8 cellular contexts compared by ENCODE assay signal in the genomic region with DNA sequence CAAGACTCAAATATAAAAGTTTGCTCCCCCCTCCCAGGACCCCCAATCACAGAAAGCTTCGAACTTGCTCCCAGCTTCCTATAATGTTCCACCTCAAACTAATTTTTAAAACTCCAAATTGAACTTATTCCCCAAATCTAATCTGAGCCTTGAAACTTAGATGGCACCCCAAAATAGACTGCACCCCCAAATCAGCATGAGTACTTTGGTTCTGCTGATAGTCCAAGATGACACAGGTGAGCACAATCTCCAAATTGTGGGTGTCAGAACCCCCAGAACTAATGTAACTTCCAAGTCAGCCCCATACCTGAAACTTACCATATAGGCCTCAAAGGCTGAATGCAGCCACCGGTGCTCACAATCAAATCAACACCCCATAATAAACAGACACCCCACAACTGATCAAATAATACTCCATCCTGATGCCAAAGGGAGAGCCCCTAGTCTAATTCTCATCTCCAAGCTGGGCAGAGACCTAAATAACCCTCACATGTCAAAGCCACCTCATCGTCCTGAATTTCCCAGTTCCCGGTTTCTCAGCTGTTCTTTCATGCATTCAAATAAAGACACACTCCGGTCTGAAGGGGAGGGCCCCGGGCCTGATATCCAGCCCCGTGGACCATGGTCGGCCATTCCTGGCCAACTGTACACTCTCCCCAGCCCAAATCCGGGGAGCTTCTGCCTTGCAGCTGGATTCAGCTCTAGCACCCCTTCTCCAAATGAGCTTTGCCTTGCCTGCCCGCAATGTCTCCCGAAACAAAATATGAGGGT. TPM values are rescaled to one million over a fixed set of nuclear protein-coding genes. Genes with fewer than 3 reads are reported as not detected.
DNase-seq lines count a peak whose midpoint lies in the region; ATAC-seq, FAIRE-seq and TF ChIP-seq lines count a peak whose summit lies in the region.

No MANE protein-coding gene starts in this region.

- no peaks in the 10 kb centered on the region for H3K79me1 ChIP-seq in H1 (ENCODE audit: low read depth, low read length)

- no peaks in the 10 kb centered on the region for H3K79me2 ChIP-seq in H1 (ENCODE audit: control insufficient read depth in 1 of 2, insufficient read depth in 2 of 2, low read length in 2 of 2)

- H3K36me3 ChIP-seq in CD4-positive, CD25-positive, alpha-beta regulatory T cell (ENCODE audit: control insufficient read depth, insufficient read depth, low read length), result peaks cover 3% of the 10 kb centered on the region
- peaks cover 0 to 8% (median 2%) of the 10 kb centered on the region in 4 experiments; a peak in 3 of 8 replicates for H3K36me3 ChIP-seq in H1 (ENCODE audit: control insufficient read depth in 2 of 4, insufficient read depth in 4 of 4, low read length in 3 of 4)
- H3K36me3 ChIP-seq in WERI-Rb-1, result no peaks in the 10 kb centered on the region; the same call in none of the 2 replicates

- H2BK15ac ChIP-seq in H1 (ENCODE audit: low read length), result no peak overlapping the region

- no peak overlapping the region for H3K56ac ChIP-seq in H1 (replicated peaks; ENCODE audit: insufficient read length, low read depth, low read length)

- no peak overlapping the region for H2BK5ac ChIP-seq in H1 (ENCODE audit: low read depth, low read length)

- H3K27me3 ChIP-seq in CD4-positive, CD25-positive, alpha-beta regulatory T cell (ENCODE audit: control insufficient read depth, insufficient read depth, low read length), result no peaks in the 10 kb centered on the region
- peaks cover 0 to 16% (median 14%) of the 10 kb centered on the region in 4 experiments; a peak in 6 of 7 replicates for H3K27me3 ChIP-seq in H1 (replicated peaks in 1 of 4; ENCODE audit: control insufficient read depth in 3 of 4, extremely low read depth in 1 of 4, insufficient read depth in 3 of 4, low read length in 3 of 4)
- no peaks in the 10 kb centered on the region for H3K27me3 ChIP-seq in WERI-Rb-1 (ENCODE audit: insufficient read depth, low read depth, severe bottlenecking)

- TF ChIP-seq POLR2A in H1 (IDR thresholded peaks at IDR 0.05; ENCODE audit: control extremely low read depth in 1 of 2, low read depth in 2 of 2, low read length in 2 of 2), result no peak

- peak overlapping the region; percentile 67 to 90 (median 76) for H3K4me3 Mint-ChIP-seq in CD4-positive, CD25-positive, alpha-beta regulatory T cell
- H3K4me3 Mint-ChIP-seq in IgD-negative memory B cell, result peak overlapping the region in 2 of 4 donors; percentile 44 to 66
- peak overlapping the region; percentile 41 for H3K4me3 Mint-ChIP-seq in neural crest cell
- H3K4me3 Mint-ChIP-seq in activated T-helper 2 cell treated with anti-CD3 and anti-CD28 coated beads, Interferon-gamma antibody, Interleukin-2, Interleukin-4, amounts not matched to agents 10 μg/mL and 5 μg/mL and 100 μg/mL, durations not matched to agents 14 hours and 24 hours and 36 hours (ENCODE audit: low read depth), result no peak overlapping the region

- no peak overlapping the region for H3K4me3 ChIP-seq in CD4-positive, CD25-positive, alpha-beta regulatory T cell (ENCODE audit: low read depth, low read length)
- H3K4me3 ChIP-seq in H1 (ENCODE audit: extremely low read depth in 1 of 4, insufficient read depth in 2 of 4, low read depth in 3 of 4, low read length in 4 of 4), result peak overlapping the region in 1 of 4 experiments; percentile 68; a peak in 2 of 8 replicates
- H3K4me3 ChIP-seq in WERI-Rb-1 (ENCODE audit: low read depth, low read length), result no peak overlapping the region

- intact Hi-C loops in activated T-helper 2 cell treated with anti-CD3 and anti-CD28 coated beads, Interferon-gamma antibody, Interleukin-2, Interleukin-4, amounts not matched to agents 10 μg/mL and 5 μg/mL and 100 μg/mL, durations not matched to agents 14 hours and 24 hours and 36 hours (cut with micrococcal nuclease), result no loop called here

- H3K9ac ChIP-seq in H1 (replicated peaks in 1 of 4; ENCODE audit: extremely low read depth in 1 of 4, low read depth in 3 of 4, low read length in 3 of 4), result no peak overlapping the region

- no peak overlapping the region for H3K27ac ChIP-seq in CD4-positive, CD25-positive, alpha-beta regulatory T cell (ENCODE audit: insufficient read depth, low read length, poor library complexity, severe bottlenecking)
- H3K27ac ChIP-seq in H1 (ENCODE audit: low read depth, low read length) (no peak overlapping the region), WERI-Rb-1 (no peak overlapping the region)

- no peak overlapping the region for H2BK20ac ChIP-seq in H1 (ENCODE audit: low read length)

- no peak overlapping the region for H2BK120ac ChIP-seq in H1 (replicated peaks; ENCODE audit: low read depth, low read length)

- no peak overlapping the region; the same call in 1 of the 2 replicates for H4K8ac ChIP-seq in H1 (ENCODE audit: extremely low read depth, insufficient read depth, low read length)

- ATAC-seq in CD4-positive, CD25-positive, alpha-beta regulatory T cell (ENCODE audit: low read depth in 2 of 2), result no peak

- 91% methylated on average over 11 of the region's 11 CpGs; no CpG with 5 or more reads in 1 of the 2 experiments for WGBS in H1 (ENCODE audit: extremely low coverage in 1 of 2, insufficient coverage in 1 of 2, insufficient read length in 1 of 2, insufficient replicate concordance in 2 of 2, low coverage in 1 of 2, low lambda C conversion rate in 2 of 2, missing lambda C conversion rate in 1 of 2), 2 experiments

- no peak for FAIRE-seq in H1 (lab: Jason Lieb, UNC)
- FAIRE-seq in urothelium cell line (lab: Jason Lieb, UNC), result no peak

- no peaks in the 10 kb centered on the region for H3K9me3 ChIP-seq in CD4-positive, CD25-positive, alpha-beta regulatory T cell (ENCODE audit: control insufficient read depth in 2 of 2, low read length in 2 of 2)
- H3K9me3 ChIP-seq in H1 (ENCODE audit: insufficient read depth in 2 of 2, low read depth in 1 of 2, low read length in 1 of 2) (no peaks in the 10 kb centered on the region), WERI-Rb-1 (ENCODE audit: severe bottlenecking) (no peaks in the 10 kb centered on the region)

- no peak overlapping the region for H3K4ac ChIP-seq in H1 (replicated peaks; ENCODE audit: insufficient read length, low read depth, low read length)

- CTCF ChIA-PET in H1 (lab: Charles Lee; ENCODE audit: partially characterized antibody), result interaction anchor here (0.6 to 3.2 kb wide), 27 partner anchors 8 to 354 kb away, joined by 3 to 34 read pairs (median 4); a partner anchor contains a TSS

- H3K18ac ChIP-seq in H1 (ENCODE audit: extremely low read depth, low read length), result no peak overlapping the region; the same call in 1 of the 2 replicates

- H4K91ac ChIP-seq in H1 (replicated peaks; ENCODE audit: insufficient read length, low read length), result no peak overlapping the region

- H3K4me1 ChIP-seq in CD4-positive, CD25-positive, alpha-beta regulatory T cell (ENCODE audit: control insufficient read depth, insufficient read depth, low read length, poor library complexity, severe bottlenecking), result peaks cover 36% of the 10 kb centered on the region
- H3K4me1 ChIP-seq in H1 (replicated peaks in 1 of 4; ENCODE audit: control insufficient read depth in 3 of 4, insufficient read depth in 4 of 4, low read length in 3 of 4), result peaks cover 0 to 15% (median 5%) of the 10 kb centered on the region in 4 experiments; a peak in 6 of 7 replicates

- no peak overlapping the region for H2BK12ac ChIP-seq in H1 (ENCODE audit: low read depth, low read length)

- no peak for TF ChIP-seq CTCF in H1 (IDR thresholded peaks at IDR 0.05; ENCODE audit: control extremely low read depth in 1 of 3, insufficient read depth in 1 of 3, low read depth in 1 of 3, low read length in 3 of 3)
- TF ChIP-seq CTCF in neural crest cell (conservative IDR thresholded peaks at IDR 0.05), result no peak
- no peak for TF ChIP-seq CTCF in WERI-Rb-1 (IDR thresholded peaks at IDR 0.05; ENCODE audit: low read depth, low read length)

- no peak overlapping the region for H4K5ac ChIP-seq in H1 (ENCODE audit: insufficient read length, low read depth, low read length)

- H2AK5ac ChIP-seq in H1 (ENCODE audit: low read depth, low read length), result no peak overlapping the region; the same call in 1 of the 2 replicates

- H3K27me3 Mint-ChIP-seq in CD4-positive, CD25-positive, alpha-beta regulatory T cell, result peaks cover 7% of the 10 kb centered on the region
- H3K27me3 Mint-ChIP-seq in IgD-negative memory B cell, result no peaks in the 10 kb centered on the region
- peaks cover 45% of the 10 kb centered on the region for H3K27me3 Mint-ChIP-seq in neural crest cell (ENCODE audit: low read depth)
- no peaks in the 10 kb centered on the region for H3K27me3 Mint-ChIP-seq in activated T-helper 2 cell treated with anti-CD3 and anti-CD28 coated beads, Interferon-gamma antibody, Interleukin-2, Interleukin-4, amounts not matched to agents 10 μg/mL and 5 μg/mL and 100 μg/mL, durations not matched to agents 14 hours and 24 hours and 36 hours (ENCODE audit: low read depth)

- no peak for TF ChIP-seq EP300 in H1 (IDR thresholded peaks at IDR 0.05; ENCODE audit: borderline replicate concordance in 1 of 2, low read depth in 2 of 2, low read length in 2 of 2)

- no peaks in the 10 kb centered on the region for H4K20me1 ChIP-seq in H1 (replicated peaks in 1 of 2; ENCODE audit: control insufficient read depth in 1 of 2, insufficient read depth in 2 of 2, low read length in 2 of 2)

- H3K4me2 ChIP-seq in H1 (ENCODE audit: insufficient read depth in 1 of 2, low read depth in 2 of 2, low read length in 2 of 2), result peak overlapping the region; percentile 91 to 97; a peak in 2 of 4 replicates

- no peak for TF ChIP-seq RAD21 in H1 (IDR thresholded peaks at IDR 0.05 in 1 of 2, conservative IDR thresholded peaks at IDR 0.05 in 1 of 2; ENCODE audit: low read depth in 2 of 2, low read length in 2 of 2)

- H3K23me2 ChIP-seq in H1 (ENCODE audit: low read depth, low read length), result peaks cover 11% of the 10 kb centered on the region

- no peak overlapping the region for H2AFZ ChIP-seq in H1 (ENCODE audit: low read length)

- no peak overlapping the region for H3K14ac ChIP-seq in H1 (ENCODE audit: insufficient read length)

- H3K27ac Mint-ChIP-seq in CD4-positive, CD25-positive, alpha-beta regulatory T cell, result peak overlapping the region in 1 of 3 donors; percentile 59
- H3K27ac Mint-ChIP-seq in IgD-negative memory B cell (peak overlapping the region; percentile 63 to 91 (median 86)), neural crest cell (ENCODE audit: unreplicated experiment) (no peak overlapping the region)
- no peak overlapping the region for H3K27ac Mint-ChIP-seq in activated T-helper 2 cell treated with anti-CD3 and anti-CD28 coated beads, Interferon-gamma antibody, Interleukin-2, Interleukin-4, amounts not matched to agents 10 μg/mL and 5 μg/mL and 100 μg/mL, durations not matched to agents 14 hours and 24 hours and 36 hours

- H3K36me3 Mint-ChIP-seq in CD4-positive, CD25-positive, alpha-beta regulatory T cell, result no peaks in the 10 kb centered on the region
- H3K36me3 Mint-ChIP-seq in IgD-negative memory B cell (peaks cover 2% of the 10 kb centered on the region), neural crest cell (ENCODE audit: low read depth) (no peaks in the 10 kb centered on the region)
- H3K36me3 Mint-ChIP-seq in activated T-helper 2 cell treated with anti-CD3 and anti-CD28 coated beads, Interferon-gamma antibody, Interleukin-2, Interleukin-4, amounts not matched to agents 10 μg/mL and 5 μg/mL and 100 μg/mL, durations not matched to agents 14 hours and 24 hours and 36 hours (ENCODE audit: low read depth), result peaks cover 17% of the 10 kb centered on the region

- no peak for DNase-seq in CD4-positive, CD25-positive, alpha-beta regulatory T cell
- no peak for DNase-seq in H1 (ENCODE audit: low read depth in 1 of 2, low spot score in 2 of 2)
- DNase-seq in neural crest cell (ENCODE audit: low read depth, low spot score), result no peak
- no peak for DNase-seq in activated T-helper 2 cell treated with anti-CD3 and anti-CD28 coated beads, Interferon-gamma antibody, Interleukin-2, Interleukin-4, amounts not matched to agents 10 μg/mL and 5 μg/mL and 100 μg/mL, durations not matched to agents 14 hours and 24 hours and 36 hours (ENCODE audit: low spot score)
- DNase-seq in urothelium cell line (ENCODE audit: low spot score), result no peak
- DNase-seq in WERI-Rb-1, result no peak
- no peak for DNase-seq in NCI-H2081 treated with DMSO at 0.1 percent for 48 hours (lab: John Stamatoyannopoulos, UW)

- H3K4me1 Mint-ChIP-seq in CD4-positive, CD25-positive, alpha-beta regulatory T cell, result peaks cover 0 to 49% (median 23%) of the 10 kb centered on the region in 4 donors
- H3K4me1 Mint-ChIP-seq in IgD-negative memory B cell, result peaks cover 22 to 23% (median 23%) of the 10 kb centered on the region in 3 donors
- H3K4me1 Mint-ChIP-seq in neural crest cell, result peaks cover 49% of the 10 kb centered on the region
- peaks cover 57% of the 10 kb centered on the region for H3K4me1 Mint-ChIP-seq in activated T-helper 2 cell treated with anti-CD3 and anti-CD28 coated beads, Interferon-gamma antibody, Interleukin-2, Interleukin-4, amounts not matched to agents 10 μg/mL and 5 μg/mL and 100 μg/mL, durations not matched to agents 14 hours and 24 hours and 36 hours (ENCODE audit: low read depth)

- H3K23ac ChIP-seq in H1 (ENCODE audit: insufficient read length), result no peak overlapping the region

- POLR2A ChIA-PET in H1 (lab: Charles Lee; ENCODE audit: partially characterized antibody), result interaction anchor here (0.5 to 3.3 kb wide), 8 partner anchors 9 to 291 kb away, joined by 3 to 13 read pairs (median 4); a partner anchor contains a TSS

- H3K9me3 Mint-ChIP-seq in CD4-positive, CD25-positive, alpha-beta regulatory T cell, result peaks cover 0 to 1% (median 0%) of the 10 kb centered on the region in 7 donors
- H3K9me3 Mint-ChIP-seq in IgD-negative memory B cell (no peaks in the 10 kb centered on the region), neural crest cell (no peaks in the 10 kb centered on the region)
- no peaks in the 10 kb centered on the region for H3K9me3 Mint-ChIP-seq in activated T-helper 2 cell treated with anti-CD3 and anti-CD28 coated beads, Interferon-gamma antibody, Interleukin-2, Interleukin-4, amounts not matched to agents 10 μg/mL and 5 μg/mL and 100 μg/mL, durations not matched to agents 14 hours and 24 hours and 36 hours

RNA-seq across cellular contexts. Expression of a gene that starts 1.8 kb away (rescaled TPM):
- 0.42 TPM for total RNA-seq in CD4-positive, CD25-positive, alpha-beta regulatory T cell
- polyA plus RNA-seq in CD4-positive, CD25-positive, alpha-beta regulatory T cell, result not detected
- polyA plus RNA-seq in IgD-negative memory B cell (0.33 TPM), H1 (2011; rRNA removed) (6.6 and 7.0 TPM in 2 replicates)
- total RNA-seq in H1 (2021; fragmentation: NEBNext Ultra II Directional; extraction: Animal tissue kit (Norgen Biotek cat#: 25700)), result 7.4 and 8.7 TPM in 2 replicates
- 3.5 TPM for polyA plus RNA-seq in H1 (2011; cell fraction: cytosol; rRNA removed)
- polyA plus RNA-seq in H1 (2011; cell fraction: nucleus; rRNA removed), result 10.1 TPM
- polyA plus RNA-seq in H1 (2012, experiment 1 of 2), result 8.1 to 10.9 TPM (median 8.9 TPM) in 4 replicates
- polyA plus RNA-seq in H1 (2012, experiment 2 of 2), result 8.4 TPM
- polyA plus RNA-seq in H1 (2013, experiment 1 of 2), result 5.3 TPM
- polyA plus RNA-seq in H1 (2013, experiment 2 of 2), result 4.8 TPM
- polyA minus RNA-seq in H1 (2011; rRNA and poly(A)+ RNA removed), result 3.6 and 6.1 TPM in 2 replicates
- polyA minus RNA-seq in H1 (2011; cell fraction: cytosol; rRNA and poly(A)+ RNA removed), result 4.3 TPM
- 8.0 TPM for polyA minus RNA-seq in H1 (2011; cell fraction: nucleus; rRNA and poly(A)+ RNA removed)
- total RNA-seq in neural crest cell, result 0.41 and 0.42 TPM in 2 replicates
- total RNA-seq in activated T-helper 2 cell treated with anti-CD3 and anti-CD28 coated beads, Interferon-gamma antibody, Interleukin-2, Interleukin-4, amounts not matched to agents 10 μg/mL and 5 μg/mL and 100 μg/mL, durations not matched to agents 14 hours and 24 hours and 36 hours, result 0.80 and 1.0 TPM in 2 replicates

RNA-seq across cellular contexts. Expression of a gene that starts 8.7 kb away (rescaled TPM):
- 128 TPM for total RNA-seq in CD4-positive, CD25-positive, alpha-beta regulatory T cell
- polyA plus RNA-seq in CD4-positive, CD25-positive, alpha-beta regulatory T cell, result 100 to 1,000 TPM; 556 to 649 (median 611) TPM
- polyA plus RNA-seq in IgD-negative memory B cell (984 TPM), H1 (2011; rRNA removed) (133 and 147 TPM in 2 replicates)
- total RNA-seq in H1 (2021; fragmentation: NEBNext Ultra II Directional; extraction: Animal tissue kit (Norgen Biotek cat#: 25700)), result 149 and 159 TPM in 2 replicates
- 102 TPM for polyA plus RNA-seq in H1 (2011; cell fraction: cytosol; rRNA removed)
- 164 TPM for polyA plus RNA-seq in H1 (2011; cell fraction: nucleus; rRNA removed)
- 283 to 334 TPM (median 310 TPM) in 4 replicates for polyA plus RNA-seq in H1 (2012, experiment 1 of 2)
- 974 TPM for polyA plus RNA-seq in H1 (2012, experiment 2 of 2)
- polyA plus RNA-seq in H1 (2013, experiment 1 of 2), result 394 TPM
- polyA plus RNA-seq in H1 (2013, experiment 2 of 2), result 462 TPM
- polyA minus RNA-seq in H1 (2011; rRNA and poly(A)+ RNA removed), result 33.1 and 47.8 TPM in 2 replicates
- 88.6 TPM for polyA minus RNA-seq in H1 (2011; cell fraction: cytosol; rRNA and poly(A)+ RNA removed)
- 38.3 TPM for polyA minus RNA-seq in H1 (2011; cell fraction: nucleus; rRNA and poly(A)+ RNA removed)
- 143 and 157 TPM in 2 replicates for total RNA-seq in neural crest cell
- total RNA-seq in activated T-helper 2 cell treated with anti-CD3 and anti-CD28 coated beads, Interferon-gamma antibody, Interleukin-2, Interleukin-4, amounts not matched to agents 10 μg/mL and 5 μg/mL and 100 μg/mL, durations not matched to agents 14 hours and 24 hours and 36 hours, result 150 and 154 TPM in 2 replicates

RNA-seq across cellular contexts. Expression of a gene that starts 14.7 kb away (rescaled TPM):
- 3.8 TPM for total RNA-seq in CD4-positive, CD25-positive, alpha-beta regulatory T cell
- polyA plus RNA-seq in CD4-positive, CD25-positive, alpha-beta regulatory T cell, result 1 to 10 TPM; 1.1 to 1.9 (median 1.5) TPM
- 3.3 TPM for polyA plus RNA-seq in IgD-negative memory B cell
- 4.7 and 5.8 TPM in 2 replicates for total RNA-seq in H1 (2021; fragmentation: NEBNext Ultra II Directional; extraction: Animal tissue kit (Norgen Biotek cat#: 25700))
- polyA plus RNA-seq in H1 (2011; rRNA removed), result 5.4 and 7.7 TPM in 2 replicates
- polyA plus RNA-seq in H1 (2011; cell fraction: cytosol; rRNA removed), result 2.0 TPM
- 5.5 TPM for polyA plus RNA-seq in H1 (2011; cell fraction: nucleus; rRNA removed)
- polyA plus RNA-seq in H1 (2012, experiment 1 of 2), result 3.7 to 6.5 TPM (median 5.0 TPM) in 4 replicates
- 5.2 TPM for polyA plus RNA-seq in H1 (2012, experiment 2 of 2)
- 6.3 TPM for polyA plus RNA-seq in H1 (2013, experiment 1 of 2)
- 7.1 TPM for polyA plus RNA-seq in H1 (2013, experiment 2 of 2)
- 5.3 and 6.2 TPM in 2 replicates for polyA minus RNA-seq in H1 (2011; rRNA and poly(A)+ RNA removed)
- polyA minus RNA-seq in H1 (2011; cell fraction: cytosol; rRNA and poly(A)+ RNA removed), result 2.1 TPM
- 8.0 TPM for polyA minus RNA-seq in H1 (2011; cell fraction: nucleus; rRNA and poly(A)+ RNA removed)
- 11.1 and 12.2 TPM in 2 replicates for total RNA-seq in neural crest cell
- 15.8 and 17.4 TPM in 2 replicates for total RNA-seq in activated T-helper 2 cell treated with anti-CD3 and anti-CD28 coated beads, Interferon-gamma antibody, Interleukin-2, Interleukin-4, amounts not matched to agents 10 μg/mL and 5 μg/mL and 100 μg/mL, durations not matched to agents 14 hours and 24 hours and 36 hours

RNA-seq across cellular contexts. Expression of a gene that starts 22.8 kb away (rescaled TPM):
- total RNA-seq in CD4-positive, CD25-positive, alpha-beta regulatory T cell, result 0.39 TPM
- 1 to 10 TPM in 1 of 4 donors, under 1 TPM in 2, not detected in 1; 0.30 to 1.2 (median 0.67) TPM for polyA plus RNA-seq in CD4-positive, CD25-positive, alpha-beta regulatory T cell
- polyA plus RNA-seq in IgD-negative memory B cell (3.4 TPM), H1 (2011; rRNA removed) (0.39 and 0.85 TPM in 2 replicates)
- 0.35 and 0.67 TPM in 2 replicates for total RNA-seq in H1 (2021; fragmentation: NEBNext Ultra II Directional; extraction: Animal tissue kit (Norgen Biotek cat#: 25700))
- 0.47 TPM for polyA plus RNA-seq in H1 (2011; cell fraction: cytosol; rRNA removed)
- 2.1 TPM for polyA plus RNA-seq in H1 (2011; cell fraction: nucleus; rRNA removed)
- polyA plus RNA-seq in H1 (2012, experiment 1 of 2), result 0.19 to 0.96 TPM (median 0.62 TPM) in 4 replicates
- polyA plus RNA-seq in H1 (2012, experiment 2 of 2), result 0.34 TPM
- 0.65 TPM for polyA plus RNA-seq in H1 (2013, experiment 1 of 2)
- 0.57 TPM for polyA plus RNA-seq in H1 (2013, experiment 2 of 2)
- 0.10 TPM in 1 of 2 replicates, not detected in the other for polyA minus RNA-seq in H1 (2011; rRNA and poly(A)+ RNA removed)
- not detected for polyA minus RNA-seq in H1 (2011; cell fraction: cytosol; rRNA and poly(A)+ RNA removed)
- polyA minus RNA-seq in H1 (2011; cell fraction: nucleus; rRNA and poly(A)+ RNA removed), result 0.90 TPM
- not detected in 2 replicates for total RNA-seq in neural crest cell
- 0.37 and 0.46 TPM in 2 replicates for total RNA-seq in activated T-helper 2 cell treated with anti-CD3 and anti-CD28 coated beads, Interferon-gamma antibody, Interleukin-2, Interleukin-4, amounts not matched to agents 10 μg/mL and 5 μg/mL and 100 μg/mL, durations not matched to agents 14 hours and 24 hours and 36 hours

RNA-seq across cellular contexts. Expression of a gene that starts 25.2 kb away (rescaled TPM):
- total RNA-seq in CD4-positive, CD25-positive, alpha-beta regulatory T cell, result 2.7 TPM
- polyA plus RNA-seq in CD4-positive, CD25-positive, alpha-beta regulatory T cell, result under 1 TPM; 0.18 to 0.88 (median 0.20) TPM
- polyA plus RNA-seq in IgD-negative memory B cell, result 1.4 TPM
- total RNA-seq in H1 (2021; fragmentation: NEBNext Ultra II Directional; extraction: Animal tissue kit (Norgen Biotek cat#: 25700)), result 1.4 and 2.0 TPM in 2 replicates
- 1.3 and 1.4 TPM in 2 replicates for polyA plus RNA-seq in H1 (2011; rRNA removed)
- polyA plus RNA-seq in H1 (2011; cell fraction: cytosol; rRNA removed), result 1.4 TPM
- polyA plus RNA-seq in H1 (2011; cell fraction: nucleus; rRNA removed), result 1.8 TPM
- polyA plus RNA-seq in H1 (2012, experiment 1 of 2), result 0.84 to 2.8 TPM (median 1.9 TPM) in 4 replicates
- 1.8 TPM for polyA plus RNA-seq in H1 (2012, experiment 2 of 2)
- 0.30 TPM for polyA plus RNA-seq in H1 (2013, experiment 1 of 2)
- 0.37 TPM for polyA plus RNA-seq in H1 (2013, experiment 2 of 2)
- 0.50 and 0.88 TPM in 2 replicates for polyA minus RNA-seq in H1 (2011; rRNA and poly(A)+ RNA removed)
- 0.81 TPM for polyA minus RNA-seq in H1 (2011; cell fraction: cytosol; rRNA and poly(A)+ RNA removed)
- 0.30 TPM for polyA minus RNA-seq in H1 (2011; cell fraction: nucleus; rRNA and poly(A)+ RNA removed)
- total RNA-seq in neural crest cell, result 0.16 TPM in 1 of 2 replicates, not detected in the other
- total RNA-seq in activated T-helper 2 cell treated with anti-CD3 and anti-CD28 coated beads, Interferon-gamma antibody, Interleukin-2, Interleukin-4, amounts not matched to agents 10 μg/mL and 5 μg/mL and 100 μg/mL, durations not matched to agents 14 hours and 24 hours and 36 hours, result not detected in 2 replicates

Comparison
In these comparisons a context has a peak if more than half of its experiments do, and no peak if none do; other contexts are left out.
1. H3K27ac Mint-ChIP-seq: peak in IgD-negative memory B cell (3 of 3); none in neural crest cell (single experiment) and activated T-helper 2 cell treated with anti-CD3 and anti-CD28 coated beads, Interferon-gamma antibody, Interleukin-2, Interleukin-4, amounts not matched to agents 10 μg/mL and 5 μg/mL and 100 μg/mL, durations not matched to agents 14 hours and 24 hours and 36 hours (single experiment).